ENCODE assay signal across 8 cellular contexts in the genomic region with DNA sequence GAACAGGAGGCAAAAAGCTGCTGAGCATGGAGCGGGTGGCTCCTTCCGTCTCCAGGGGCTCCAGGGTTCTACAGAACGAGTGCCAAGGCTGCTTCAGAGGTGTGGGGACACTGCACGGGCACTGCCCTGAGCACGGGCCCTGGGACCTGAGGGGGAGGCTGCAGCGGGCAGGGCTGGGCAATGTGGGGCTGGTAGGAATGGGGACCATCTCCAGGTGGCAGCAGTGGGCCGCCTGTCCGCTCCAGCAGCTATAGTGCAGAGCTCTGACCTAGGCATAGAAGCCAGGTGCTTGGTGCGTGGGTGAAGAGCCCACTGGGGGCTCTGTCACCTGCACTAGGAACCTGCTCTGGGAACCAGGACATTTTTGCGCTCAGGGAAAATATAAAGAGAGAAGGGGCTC. TPM values are rescaled to one million over a fixed set of nuclear protein-coding genes. Genes with fewer than 3 reads are reported as not detected.
A peak's percentile ranks its signal among the peaks of the same experiment; 100 is the strongest.
DNase-seq lines count a peak whose midpoint lies in the region; ATAC-seq and TF ChIP-seq lines count a peak whose summit lies in the region.

No MANE protein-coding gene starts in this region.

- H3K27ac Mint-ChIP-seq in T-helper 17 cell (peak overlapping the region; percentile 79), type B pancreatic cell (no peak overlapping the region)

- TF ChIP-seq CTCF in gastroesophageal sphincter (IDR thresholded peaks at IDR 0.05) (peak in 3 of 4 experiments; percentile 50 to 65 (median 55)), type B pancreatic cell (conservative IDR thresholded peaks at IDR 0.05) (peak; percentile 56)

- H3K4me3 Mint-ChIP-seq in T-helper 17 cell (no peak overlapping the region), type B pancreatic cell (no peak overlapping the region)

- peak; percentile 64 for DNase-seq in D341Med (ENCODE audit: low spot score)
- DNase-seq in T-helper 17 cell: no peak
- DNase-seq in type B pancreatic cell (ENCODE audit: extremely low spot score, unreplicated experiment): no peak

- H3K27ac ChIP-seq in gastroesophageal sphincter: peak overlapping the region in 1 of 4 donors; percentile 94

- H3K4me3 ChIP-seq in gastroesophageal sphincter: no peak overlapping the region

- 54 to 67% methylated on average over 2 to 4 of the region's 10 CpGs for WGBS in gastroesophageal sphincter (ENCODE audit: low coverage in 1 of 2), 2 donors

- H3K27me3 Mint-ChIP-seq in T-helper 17 cell (no peaks in the 10 kb centered on the region), type B pancreatic cell (no peaks in the 10 kb centered on the region)

- no peak for TF ChIP-seq POLR2A in gastroesophageal sphincter (IDR thresholded peaks at IDR 0.05)

- H3K4me1 ChIP-seq in gastroesophageal sphincter: peaks cover 12 to 53% (median 43%) of the 10 kb centered on the region in 3 donors

- no peaks in the 10 kb centered on the region for H3K9me3 Mint-ChIP-seq in type B pancreatic cell

- H3K36me3 Mint-ChIP-seq in T-helper 17 cell (ENCODE audit: low read depth): peaks cover 2% of the 10 kb centered on the region
- peaks cover 8% of the 10 kb centered on the region for H3K36me3 Mint-ChIP-seq in type B pancreatic cell

- H3K9me3 ChIP-seq in T-helper 17 cell (ENCODE audit: control insufficient read depth, low read length, poor library complexity, severe bottlenecking) (no peaks in the 10 kb centered on the region), gastroesophageal sphincter (no peaks in the 10 kb centered on the region)

- H3K36me3 ChIP-seq in gastroesophageal sphincter: peaks cover 0 to 66% of the 10 kb centered on the region in 2 donors

- ATAC-seq in GM21529 (IDR thresholded peaks at IDR 0.05; ENCODE audit: unreplicated experiment): peak; percentile 74
- ATAC-seq in T-helper 17 cell: peak; percentile 55
- ATAC-seq in gastroesophageal sphincter: no peak
- no peak for ATAC-seq in HG02970 (IDR thresholded peaks at IDR 0.05; ENCODE audit: low FRiP score, unreplicated experiment)
- no peak for ATAC-seq in GM18870 (IDR thresholded peaks at IDR 0.05; ENCODE audit: unreplicated experiment)
- ATAC-seq in GM18519 (IDR thresholded peaks at IDR 0.05; ENCODE audit: low FRiP score, unreplicated experiment): no peak

- TF ChIP-seq EP300 in gastroesophageal sphincter (IDR thresholded peaks at IDR 0.05): no peak

- no peaks in the 10 kb centered on the region for H3K27me3 ChIP-seq in gastroesophageal sphincter

- peaks cover 15% of the 10 kb centered on the region for H3K4me1 Mint-ChIP-seq in T-helper 17 cell
- H3K4me1 Mint-ChIP-seq in type B pancreatic cell (ENCODE audit: unreplicated experiment): peaks cover 12% of the 10 kb centered on the region

RNA-seq across cellular contexts. Expression of gene HDAC7, which starts 22.3 kb away (rescaled TPM):
- total RNA-seq in T-helper 17 cell (100 to 1,000 TPM; 129 to 151 TPM), gastroesophageal sphincter (10 to 100 TPM; 55.9 to 96.5 (median 59.4) TPM), type B pancreatic cell (ENCODE audit: low replicate concordance) (71.5 and 76.1 TPM in 2 replicates)

RNA-seq across cellular contexts. Expression of gene SLC48A1, which starts 24.4 kb away (rescaled TPM):
- total RNA-seq in T-helper 17 cell (1 to 10 TPM; 5.9 to 6.9 TPM), gastroesophageal sphincter (10 to 100 TPM; 40.7 to 66.8 (median 53.3) TPM), type B pancreatic cell (ENCODE audit: low replicate concordance) (19.7 and 37.4 TPM in 2 replicates)

RNA-seq across cellular contexts. Expression of gene RAPGEF3, which starts 38.8 kb away (rescaled TPM):
- under 1 TPM; 0.27 to 0.55 TPM for total RNA-seq in T-helper 17 cell
- total RNA-seq in gastroesophageal sphincter: 10 to 100 TPM; 19.3 to 56.8 (median 25.5) TPM
- total RNA-seq in type B pancreatic cell (ENCODE audit: low replicate concordance): 3.7 and 4.9 TPM in 2 replicates

Comparison
In these comparisons a context has a peak if more than half of its experiments do, and no peak if none do; other contexts are left out.
1. ATAC-seq: peak in GM21529 (single experiment) and T-helper 17 cell (single experiment); none in gastroesophageal sphincter (single experiment), HG02970 (single experiment), GM18870 (single experiment) and GM18519 (single experiment).